1 cellular context compared by ENCODE assay signal in genomic region chr3:135368316-135368715, GRCh38.
TF ChIP-seq lines count a peak whose summit lies in the region.

No MANE protein-coding gene starts in this region.

TF ChIP-seq in H1, 55 proteins besides CTCF, POLR2A, EP300 and RAD21 (continued from another document):
- TF ChIP-seq, protein P1, sequence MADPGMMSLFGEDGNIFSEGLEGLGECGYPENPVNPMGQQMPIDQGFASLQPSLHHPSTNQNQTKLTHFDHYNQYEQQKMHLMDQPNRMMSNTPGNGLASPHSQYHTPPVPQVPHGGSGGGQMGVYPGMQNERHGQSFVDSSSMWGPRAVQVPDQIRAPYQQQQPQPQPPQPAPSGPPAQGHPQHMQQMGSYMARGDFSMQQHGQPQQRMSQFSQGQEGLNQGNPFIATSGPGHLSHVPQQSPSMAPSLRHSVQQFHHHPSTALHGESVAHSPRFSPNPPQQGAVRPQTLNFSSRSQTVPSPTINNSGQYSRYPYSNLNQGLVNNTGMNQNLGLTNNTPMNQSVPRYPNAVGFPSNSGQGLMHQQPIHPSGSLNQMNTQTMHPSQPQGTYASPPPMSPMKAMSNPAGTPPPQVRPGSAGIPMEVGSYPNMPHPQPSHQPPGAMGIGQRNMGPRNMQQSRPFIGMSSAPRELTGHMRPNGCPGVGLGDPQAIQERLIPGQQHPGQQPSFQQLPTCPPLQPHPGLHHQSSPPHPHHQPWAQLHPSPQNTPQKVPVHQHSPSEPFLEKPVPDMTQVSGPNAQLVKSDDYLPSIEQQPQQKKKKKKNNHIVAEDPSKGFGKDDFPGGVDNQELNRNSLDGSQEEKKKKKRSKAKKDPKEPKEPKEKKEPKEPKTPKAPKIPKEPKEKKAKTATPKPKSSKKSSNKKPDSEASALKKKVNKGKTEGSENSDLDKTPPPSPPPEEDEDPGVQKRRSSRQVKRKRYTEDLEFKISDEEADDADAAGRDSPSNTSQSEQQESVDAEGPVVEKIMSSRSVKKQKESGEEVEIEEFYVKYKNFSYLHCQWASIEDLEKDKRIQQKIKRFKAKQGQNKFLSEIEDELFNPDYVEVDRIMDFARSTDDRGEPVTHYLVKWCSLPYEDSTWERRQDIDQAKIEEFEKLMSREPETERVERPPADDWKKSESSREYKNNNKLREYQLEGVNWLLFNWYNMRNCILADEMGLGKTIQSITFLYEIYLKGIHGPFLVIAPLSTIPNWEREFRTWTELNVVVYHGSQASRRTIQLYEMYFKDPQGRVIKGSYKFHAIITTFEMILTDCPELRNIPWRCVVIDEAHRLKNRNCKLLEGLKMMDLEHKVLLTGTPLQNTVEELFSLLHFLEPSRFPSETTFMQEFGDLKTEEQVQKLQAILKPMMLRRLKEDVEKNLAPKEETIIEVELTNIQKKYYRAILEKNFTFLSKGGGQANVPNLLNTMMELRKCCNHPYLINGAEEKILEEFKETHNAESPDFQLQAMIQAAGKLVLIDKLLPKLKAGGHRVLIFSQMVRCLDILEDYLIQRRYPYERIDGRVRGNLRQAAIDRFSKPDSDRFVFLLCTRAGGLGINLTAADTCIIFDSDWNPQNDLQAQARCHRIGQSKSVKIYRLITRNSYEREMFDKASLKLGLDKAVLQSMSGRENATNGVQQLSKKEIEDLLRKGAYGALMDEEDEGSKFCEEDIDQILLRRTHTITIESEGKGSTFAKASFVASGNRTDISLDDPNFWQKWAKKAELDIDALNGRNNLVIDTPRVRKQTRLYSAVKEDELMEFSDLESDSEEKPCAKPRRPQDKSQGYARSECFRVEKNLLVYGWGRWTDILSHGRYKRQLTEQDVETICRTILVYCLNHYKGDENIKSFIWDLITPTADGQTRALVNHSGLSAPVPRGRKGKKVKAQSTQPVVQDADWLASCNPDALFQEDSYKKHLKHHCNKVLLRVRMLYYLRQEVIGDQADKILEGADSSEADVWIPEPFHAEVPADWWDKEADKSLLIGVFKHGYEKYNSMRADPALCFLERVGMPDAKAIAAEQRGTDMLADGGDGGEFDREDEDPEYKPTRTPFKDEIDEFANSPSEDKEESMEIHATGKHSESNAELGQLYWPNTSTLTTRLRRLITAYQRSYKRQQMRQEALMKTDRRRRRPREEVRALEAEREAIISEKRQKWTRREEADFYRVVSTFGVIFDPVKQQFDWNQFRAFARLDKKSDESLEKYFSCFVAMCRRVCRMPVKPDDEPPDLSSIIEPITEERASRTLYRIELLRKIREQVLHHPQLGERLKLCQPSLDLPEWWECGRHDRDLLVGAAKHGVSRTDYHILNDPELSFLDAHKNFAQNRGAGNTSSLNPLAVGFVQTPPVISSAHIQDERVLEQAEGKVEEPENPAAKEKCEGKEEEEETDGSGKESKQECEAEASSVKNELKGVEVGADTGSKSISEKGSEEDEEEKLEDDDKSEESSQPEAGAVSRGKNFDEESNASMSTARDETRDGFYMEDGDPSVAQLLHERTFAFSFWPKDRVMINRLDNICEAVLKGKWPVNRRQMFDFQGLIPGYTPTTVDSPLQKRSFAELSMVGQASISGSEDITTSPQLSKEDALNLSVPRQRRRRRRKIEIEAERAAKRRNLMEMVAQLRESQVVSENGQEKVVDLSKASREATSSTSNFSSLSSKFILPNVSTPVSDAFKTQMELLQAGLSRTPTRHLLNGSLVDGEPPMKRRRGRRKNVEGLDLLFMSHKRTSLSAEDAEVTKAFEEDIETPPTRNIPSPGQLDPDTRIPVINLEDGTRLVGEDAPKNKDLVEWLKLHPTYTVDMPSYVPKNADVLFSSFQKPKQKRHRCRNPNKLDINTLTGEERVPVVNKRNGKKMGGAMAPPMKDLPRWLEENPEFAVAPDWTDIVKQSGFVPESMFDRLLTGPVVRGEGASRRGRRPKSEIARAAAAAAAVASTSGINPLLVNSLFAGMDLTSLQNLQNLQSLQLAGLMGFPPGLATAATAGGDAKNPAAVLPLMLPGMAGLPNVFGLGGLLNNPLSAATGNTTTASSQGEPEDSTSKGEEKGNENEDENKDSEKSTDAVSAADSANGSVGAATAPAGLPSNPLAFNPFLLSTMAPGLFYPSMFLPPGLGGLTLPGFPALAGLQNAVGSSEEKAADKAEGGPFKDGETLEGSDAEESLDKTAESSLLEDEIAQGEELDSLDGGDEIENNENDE (IDR thresholded peaks at IDR 0.05; ENCODE audit: insufficient replicate concordance, low read length), result no peak
- TF ChIP-seq, protein P2, sequence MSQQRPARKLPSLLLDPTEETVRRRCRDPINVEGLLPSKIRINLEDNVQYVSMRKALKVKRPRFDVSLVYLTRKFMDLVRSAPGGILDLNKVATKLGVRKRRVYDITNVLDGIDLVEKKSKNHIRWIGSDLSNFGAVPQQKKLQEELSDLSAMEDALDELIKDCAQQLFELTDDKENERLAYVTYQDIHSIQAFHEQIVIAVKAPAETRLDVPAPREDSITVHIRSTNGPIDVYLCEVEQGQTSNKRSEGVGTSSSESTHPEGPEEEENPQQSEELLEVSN (IDR thresholded peaks at IDR 0.05), result no peak
- TF ChIP-seq CBX8 (IDR thresholded peaks at IDR 0.05; ENCODE audit: borderline replicate concordance, low read depth, low read length), result no peak
- no peak for TF ChIP-seq KDM4A (IDR thresholded peaks at IDR 0.05; ENCODE audit: low read depth, low read length, severe bottlenecking)
- no peak for TF ChIP-seq BACH1 (IDR thresholded peaks at IDR 0.05; ENCODE audit: low read length)
- no peak for TF ChIP-seq ASH2L (IDR thresholded peaks at IDR 0.05; ENCODE audit: low read length)
- TF ChIP-seq BRCA1 (IDR thresholded peaks at IDR 0.05; ENCODE audit: low read depth, low read length), result no peak
